Comparison of ENCODE assay signal across 2 cellular contexts in the genomic region with DNA sequence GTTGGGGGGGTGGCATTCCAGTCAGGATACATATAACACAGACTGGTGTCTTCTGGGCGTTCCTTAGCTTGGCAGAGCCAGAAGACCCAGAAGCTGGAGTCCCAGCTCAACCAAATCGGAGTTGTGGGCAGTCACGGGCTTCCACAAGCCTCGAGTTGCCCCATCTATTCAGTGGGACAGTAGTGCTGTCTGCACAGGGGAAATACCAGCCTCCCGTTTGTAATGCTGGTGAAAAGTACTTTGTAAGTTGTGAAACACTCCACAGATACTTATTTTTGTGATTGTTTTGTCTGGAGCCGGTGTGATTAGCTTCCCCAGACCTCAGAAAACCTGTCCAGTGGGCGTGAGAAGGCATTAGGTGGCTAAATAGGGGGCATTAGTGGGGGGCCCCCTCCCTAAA.
TF ChIP-seq lines count a peak whose summit lies in the region.

No MANE protein-coding gene starts in this region.

TF ChIP-seq in liver, 16 proteins besides CTCF, POLR2A, EP300 and RAD21:
- TF ChIP-seq EGR1 (IDR thresholded peaks at IDR 0.05; ENCODE audit: low read depth in 2 of 2) = no peak
- no peak for TF ChIP-seq HNF4A (conservative IDR thresholded peaks at IDR 0.05)
- no peak for TF ChIP-seq HNF4G (IDR thresholded peaks at IDR 0.05)
- TF ChIP-seq FOXA2 (IDR thresholded peaks at IDR 0.05) = no peak
- TF ChIP-seq JUND (IDR thresholded peaks at IDR 0.05) = no peak
- TF ChIP-seq, protein P1, sequence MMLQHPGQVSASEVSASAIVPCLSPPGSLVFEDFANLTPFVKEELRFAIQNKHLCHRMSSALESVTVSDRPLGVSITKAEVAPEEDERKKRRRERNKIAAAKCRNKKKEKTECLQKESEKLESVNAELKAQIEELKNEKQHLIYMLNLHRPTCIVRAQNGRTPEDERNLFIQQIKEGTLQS (IDR thresholded peaks at IDR 0.05) = no peak
- TF ChIP-seq, protein P2, sequence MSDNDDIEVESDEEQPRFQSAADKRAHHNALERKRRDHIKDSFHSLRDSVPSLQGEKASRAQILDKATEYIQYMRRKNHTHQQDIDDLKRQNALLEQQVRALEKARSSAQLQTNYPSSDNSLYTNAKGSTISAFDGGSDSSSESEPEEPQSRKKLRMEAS (IDR thresholded peaks at IDR 0.05) = no peak
- TF ChIP-seq RXRA (IDR thresholded peaks at IDR 0.05) = no peak
- TF ChIP-seq TAF1 (conservative IDR thresholded peaks at IDR 0.05) = no peak
- TF ChIP-seq, protein P3, sequence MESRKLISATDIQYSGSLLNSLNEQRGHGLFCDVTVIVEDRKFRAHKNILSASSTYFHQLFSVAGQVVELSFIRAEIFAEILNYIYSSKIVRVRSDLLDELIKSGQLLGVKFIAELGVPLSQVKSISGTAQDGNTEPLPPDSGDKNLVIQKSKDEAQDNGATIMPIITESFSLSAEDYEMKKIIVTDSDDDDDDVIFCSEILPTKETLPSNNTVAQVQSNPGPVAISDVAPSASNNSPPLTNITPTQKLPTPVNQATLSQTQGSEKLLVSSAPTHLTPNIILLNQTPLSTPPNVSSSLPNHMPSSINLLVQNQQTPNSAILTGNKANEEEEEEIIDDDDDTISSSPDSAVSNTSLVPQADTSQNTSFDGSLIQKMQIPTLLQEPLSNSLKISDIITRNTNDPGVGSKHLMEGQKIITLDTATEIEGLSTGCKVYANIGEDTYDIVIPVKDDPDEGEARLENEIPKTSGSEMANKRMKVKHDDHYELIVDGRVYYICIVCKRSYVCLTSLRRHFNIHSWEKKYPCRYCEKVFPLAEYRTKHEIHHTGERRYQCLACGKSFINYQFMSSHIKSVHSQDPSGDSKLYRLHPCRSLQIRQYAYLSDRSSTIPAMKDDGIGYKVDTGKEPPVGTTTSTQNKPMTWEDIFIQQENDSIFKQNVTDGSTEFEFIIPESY (IDR thresholded peaks at IDR 0.05) = no peak
- TF ChIP-seq YY1 (IDR thresholded peaks at IDR 0.05) = no peak
- TF ChIP-seq SP1 (IDR thresholded peaks at IDR 0.05) = no peak
- no peak for TF ChIP-seq GABPA (IDR thresholded peaks at IDR 0.05 in 1 of 2, conservative IDR thresholded peaks at IDR 0.05 in 1 of 2)
- no peak for TF ChIP-seq NR2F2 (IDR thresholded peaks at IDR 0.05)
- no peak for TF ChIP-seq FOXA1 (IDR thresholded peaks at IDR 0.05)
- TF ChIP-seq, protein P4, sequence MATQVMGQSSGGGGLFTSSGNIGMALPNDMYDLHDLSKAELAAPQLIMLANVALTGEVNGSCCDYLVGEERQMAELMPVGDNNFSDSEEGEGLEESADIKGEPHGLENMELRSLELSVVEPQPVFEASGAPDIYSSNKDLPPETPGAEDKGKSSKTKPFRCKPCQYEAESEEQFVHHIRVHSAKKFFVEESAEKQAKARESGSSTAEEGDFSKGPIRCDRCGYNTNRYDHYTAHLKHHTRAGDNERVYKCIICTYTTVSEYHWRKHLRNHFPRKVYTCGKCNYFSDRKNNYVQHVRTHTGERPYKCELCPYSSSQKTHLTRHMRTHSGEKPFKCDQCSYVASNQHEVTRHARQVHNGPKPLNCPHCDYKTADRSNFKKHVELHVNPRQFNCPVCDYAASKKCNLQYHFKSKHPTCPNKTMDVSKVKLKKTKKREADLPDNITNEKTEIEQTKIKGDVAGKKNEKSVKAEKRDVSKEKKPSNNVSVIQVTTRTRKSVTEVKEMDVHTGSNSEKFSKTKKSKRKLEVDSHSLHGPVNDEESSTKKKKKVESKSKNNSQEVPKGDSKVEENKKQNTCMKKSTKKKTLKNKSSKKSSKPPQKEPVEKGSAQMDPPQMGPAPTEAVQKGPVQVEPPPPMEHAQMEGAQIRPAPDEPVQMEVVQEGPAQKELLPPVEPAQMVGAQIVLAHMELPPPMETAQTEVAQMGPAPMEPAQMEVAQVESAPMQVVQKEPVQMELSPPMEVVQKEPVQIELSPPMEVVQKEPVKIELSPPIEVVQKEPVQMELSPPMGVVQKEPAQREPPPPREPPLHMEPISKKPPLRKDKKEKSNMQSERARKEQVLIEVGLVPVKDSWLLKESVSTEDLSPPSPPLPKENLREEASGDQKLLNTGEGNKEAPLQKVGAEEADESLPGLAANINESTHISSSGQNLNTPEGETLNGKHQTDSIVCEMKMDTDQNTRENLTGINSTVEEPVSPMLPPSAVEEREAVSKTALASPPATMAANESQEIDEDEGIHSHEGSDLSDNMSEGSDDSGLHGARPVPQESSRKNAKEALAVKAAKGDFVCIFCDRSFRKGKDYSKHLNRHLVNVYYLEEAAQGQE (IDR thresholded peaks at IDR 0.05) = no peak
TF ChIP-seq in liver: peak in this region for 0.

TF ChIP-seq in HepG2, 621 proteins besides CTCF, POLR2A, EP300 and RAD21:
- TF ChIP-seq ZNF460 (CRISPR knock-in tag; IDR thresholded peaks at IDR 0.05; ENCODE audit: borderline replicate concordance) = no peak
- TF ChIP-seq ZFYVE20 (CRISPR knock-in tag; IDR thresholded peaks at IDR 0.05; ENCODE audit: borderline replicate concordance, low read depth) = no peak
- TF ChIP-seq RFX3 (CRISPR knock-in tag; IDR thresholded peaks at IDR 0.05) = no peak
- TF ChIP-seq ATF7-NPFF (CRISPR knock-in tag; IDR thresholded peaks at IDR 0.05; ENCODE audit: low read depth) = no peak
- TF ChIP-seq, protein P5, sequence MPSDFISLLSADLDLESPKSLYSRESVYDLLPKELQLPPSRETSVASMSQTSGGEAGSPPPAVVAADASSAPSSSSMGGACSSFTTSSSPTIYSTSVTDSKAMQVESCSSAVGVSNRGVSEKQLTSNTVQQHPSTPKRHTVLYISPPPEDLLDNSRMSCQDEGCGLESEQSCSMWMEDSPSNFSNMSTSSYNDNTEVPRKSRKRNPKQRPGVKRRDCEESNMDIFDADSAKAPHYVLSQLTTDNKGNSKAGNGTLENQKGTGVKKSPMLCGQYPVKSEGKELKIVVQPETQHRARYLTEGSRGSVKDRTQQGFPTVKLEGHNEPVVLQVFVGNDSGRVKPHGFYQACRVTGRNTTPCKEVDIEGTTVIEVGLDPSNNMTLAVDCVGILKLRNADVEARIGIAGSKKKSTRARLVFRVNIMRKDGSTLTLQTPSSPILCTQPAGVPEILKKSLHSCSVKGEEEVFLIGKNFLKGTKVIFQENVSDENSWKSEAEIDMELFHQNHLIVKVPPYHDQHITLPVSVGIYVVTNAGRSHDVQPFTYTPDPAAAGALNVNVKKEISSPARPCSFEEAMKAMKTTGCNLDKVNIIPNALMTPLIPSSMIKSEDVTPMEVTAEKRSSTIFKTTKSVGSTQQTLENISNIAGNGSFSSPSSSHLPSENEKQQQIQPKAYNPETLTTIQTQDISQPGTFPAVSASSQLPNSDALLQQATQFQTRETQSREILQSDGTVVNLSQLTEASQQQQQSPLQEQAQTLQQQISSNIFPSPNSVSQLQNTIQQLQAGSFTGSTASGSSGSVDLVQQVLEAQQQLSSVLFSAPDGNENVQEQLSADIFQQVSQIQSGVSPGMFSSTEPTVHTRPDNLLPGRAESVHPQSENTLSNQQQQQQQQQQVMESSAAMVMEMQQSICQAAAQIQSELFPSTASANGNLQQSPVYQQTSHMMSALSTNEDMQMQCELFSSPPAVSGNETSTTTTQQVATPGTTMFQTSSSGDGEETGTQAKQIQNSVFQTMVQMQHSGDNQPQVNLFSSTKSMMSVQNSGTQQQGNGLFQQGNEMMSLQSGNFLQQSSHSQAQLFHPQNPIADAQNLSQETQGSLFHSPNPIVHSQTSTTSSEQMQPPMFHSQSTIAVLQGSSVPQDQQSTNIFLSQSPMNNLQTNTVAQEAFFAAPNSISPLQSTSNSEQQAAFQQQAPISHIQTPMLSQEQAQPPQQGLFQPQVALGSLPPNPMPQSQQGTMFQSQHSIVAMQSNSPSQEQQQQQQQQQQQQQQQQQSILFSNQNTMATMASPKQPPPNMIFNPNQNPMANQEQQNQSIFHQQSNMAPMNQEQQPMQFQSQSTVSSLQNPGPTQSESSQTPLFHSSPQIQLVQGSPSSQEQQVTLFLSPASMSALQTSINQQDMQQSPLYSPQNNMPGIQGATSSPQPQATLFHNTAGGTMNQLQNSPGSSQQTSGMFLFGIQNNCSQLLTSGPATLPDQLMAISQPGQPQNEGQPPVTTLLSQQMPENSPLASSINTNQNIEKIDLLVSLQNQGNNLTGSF (CRISPR knock-in tag; IDR thresholded peaks at IDR 0.05) = no peak
- TF ChIP-seq, protein P6, sequence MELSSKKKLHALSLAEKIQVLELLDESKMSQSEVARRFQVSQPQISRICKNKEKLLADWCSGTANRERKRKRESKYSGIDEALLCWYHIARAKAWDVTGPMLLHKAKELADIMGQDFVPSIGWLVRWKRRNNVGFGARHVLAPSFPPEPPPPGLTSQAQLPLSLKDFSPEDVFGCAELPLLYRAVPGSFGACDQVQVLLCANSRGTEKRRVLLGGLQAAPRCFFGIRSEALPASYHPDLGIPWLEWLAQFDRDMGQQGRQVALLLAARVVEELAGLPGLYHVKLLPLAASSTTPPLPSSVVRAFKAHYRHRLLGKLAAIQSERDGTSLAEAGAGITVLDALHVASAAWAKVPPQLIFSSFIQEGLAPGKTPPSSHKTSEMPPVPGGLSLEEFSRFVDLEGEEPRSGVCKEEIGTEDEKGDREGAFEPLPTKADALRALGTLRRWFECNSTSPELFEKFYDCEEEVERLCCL (CRISPR knock-in tag; IDR thresholded peaks at IDR 0.05; ENCODE audit: borderline replicate concordance) = no peak
- TF ChIP-seq, protein P7, sequence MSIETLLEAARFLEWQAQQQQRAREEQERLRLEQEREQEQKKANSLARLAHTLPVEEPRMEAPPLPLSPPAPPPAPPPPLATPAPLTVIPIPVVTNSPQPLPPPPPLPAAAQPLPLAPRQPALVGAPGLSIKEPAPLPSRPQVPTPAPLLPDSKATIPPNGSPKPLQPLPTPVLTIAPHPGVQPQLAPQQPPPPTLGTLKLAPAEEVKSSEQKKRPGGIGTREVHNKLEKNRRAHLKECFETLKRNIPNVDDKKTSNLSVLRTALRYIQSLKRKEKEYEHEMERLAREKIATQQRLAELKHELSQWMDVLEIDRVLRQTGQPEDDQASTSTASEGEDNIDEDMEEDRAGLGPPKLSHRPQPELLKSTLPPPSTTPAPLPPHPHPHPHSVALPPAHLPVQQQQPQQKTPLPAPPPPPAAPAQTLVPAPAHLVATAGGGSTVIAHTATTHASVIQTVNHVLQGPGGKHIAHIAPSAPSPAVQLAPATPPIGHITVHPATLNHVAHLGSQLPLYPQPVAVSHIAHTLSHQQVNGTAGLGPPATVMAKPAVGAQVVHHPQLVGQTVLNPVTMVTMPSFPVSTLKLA (IDR thresholded peaks at IDR 0.05) = no peak
- no peak for TF ChIP-seq JUNB (CRISPR knock-in tag; IDR thresholded peaks at IDR 0.05; ENCODE audit: borderline replicate concordance)
- TF ChIP-seq, protein P8, sequence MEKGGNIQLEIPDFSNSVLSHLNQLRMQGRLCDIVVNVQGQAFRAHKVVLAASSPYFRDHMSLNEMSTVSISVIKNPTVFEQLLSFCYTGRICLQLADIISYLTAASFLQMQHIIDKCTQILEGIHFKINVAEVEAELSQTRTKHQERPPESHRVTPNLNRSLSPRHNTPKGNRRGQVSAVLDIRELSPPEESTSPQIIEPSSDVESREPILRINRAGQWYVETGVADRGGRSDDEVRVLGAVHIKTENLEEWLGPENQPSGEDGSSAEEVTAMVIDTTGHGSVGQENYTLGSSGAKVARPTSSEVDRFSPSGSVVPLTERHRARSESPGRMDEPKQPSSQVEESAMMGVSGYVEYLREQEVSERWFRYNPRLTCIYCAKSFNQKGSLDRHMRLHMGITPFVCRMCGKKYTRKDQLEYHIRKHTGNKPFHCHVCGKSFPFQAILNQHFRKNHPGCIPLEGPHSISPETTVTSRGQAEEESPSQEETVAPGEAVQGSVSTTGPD (CRISPR knock-in tag; IDR thresholded peaks at IDR 0.05) = no peak
- no peak for TF ChIP-seq KLF12 (CRISPR knock-in tag; IDR thresholded peaks at IDR 0.05; ENCODE audit: borderline replicate concordance)
- TF ChIP-seq ZNF230 (CRISPR knock-in tag; IDR thresholded peaks at IDR 0.05) = no peak
- TF ChIP-seq, protein P9, sequence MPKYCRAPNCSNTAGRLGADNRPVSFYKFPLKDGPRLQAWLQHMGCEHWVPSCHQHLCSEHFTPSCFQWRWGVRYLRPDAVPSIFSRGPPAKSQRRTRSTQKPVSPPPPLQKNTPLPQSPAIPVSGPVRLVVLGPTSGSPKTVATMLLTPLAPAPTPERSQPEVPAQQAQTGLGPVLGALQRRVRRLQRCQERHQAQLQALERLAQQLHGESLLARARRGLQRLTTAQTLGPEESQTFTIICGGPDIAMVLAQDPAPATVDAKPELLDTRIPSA (CRISPR knock-in tag; IDR thresholded peaks at IDR 0.05; ENCODE audit: borderline replicate concordance) = no peak
TF ChIP-seq in HepG2: peak in this region for 0.
